In the genomic region with DNA sequence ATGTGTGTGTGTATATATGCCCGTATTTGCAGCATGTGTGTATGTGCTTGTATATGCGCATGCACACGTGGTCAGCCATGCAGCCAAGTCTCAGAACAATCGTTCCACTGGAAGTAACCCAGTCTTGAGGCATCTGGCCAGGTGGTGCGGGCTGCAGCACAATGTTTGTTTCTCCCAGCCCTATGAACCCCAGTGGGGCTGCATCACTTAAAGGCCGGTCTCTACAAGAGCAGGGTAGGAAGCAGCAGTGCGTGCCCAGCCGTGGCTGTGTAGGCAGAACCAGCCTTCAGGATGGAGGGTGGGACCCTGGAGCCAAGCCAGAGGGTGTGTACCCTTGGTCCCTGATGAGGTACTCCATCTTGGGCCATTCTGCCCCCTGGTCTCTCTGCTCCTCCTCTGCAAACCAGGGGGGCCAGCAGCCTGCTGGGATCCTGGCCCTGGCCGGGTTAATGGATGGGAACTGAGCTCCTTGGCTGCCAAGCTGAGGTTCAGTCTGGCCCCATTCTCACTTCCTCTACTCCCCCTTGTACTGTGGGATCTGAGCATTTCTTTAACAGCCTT, we compare ENCODE assay signal across 8 cellular contexts. TPM values are rescaled to one million over a fixed set of nuclear protein-coding genes. Genes with fewer than 3 reads are reported as not detected.
DNase-seq lines count a peak whose midpoint lies in the region; ATAC-seq and TF ChIP-seq lines count a peak whose summit lies in the region.
"Had no signal": no experiment of that assay in that cellular context is flagged by ENCODE, and none has a peak within 500 bp of the region (broad histone marks: within the 10 kb centered on the region; RNA-seq: fewer than 3 reads in every experiment).

No MANE protein-coding gene starts in this region.

- no peaks in the 10 kb centered on the region for H3K9me3 ChIP-seq in heart right ventricle
- H3K9me3 ChIP-seq: SJCRH30 had no signal

- H3K4me3 Mint-ChIP-seq in T-cell, result peak overlapping the region; percentile 29 to 94 (median 36)
- peak overlapping the region; percentile 21 to 64 for H3K4me3 Mint-ChIP-seq in stimulated activated naive CD8-positive, alpha-beta T cell treated with anti-CD3 and anti-CD28 coated beads, Interleukin-15, amount 100 ng/mL, for 72 hours

- in situ Hi-C loops in GM18951 (cut with MboI; ENCODE audit: low sequenced_read_pairs, unreplicated experiment), result no loop called here
- in situ Hi-C loops in GM13976 (cut with MboI; ENCODE audit: low sequenced_read_pairs, unreplicated experiment), result no loop called here

- 24 to 32% methylated on average over 9 of the region's 9 CpGs for WGBS in heart right ventricle, 2 donors

- H3K27ac ChIP-seq in heart right ventricle, result peak overlapping the region; percentile 27 to 100 (median 80)

- CTCF ChIA-PET in T-cell (lab: Charles Lee), result interaction anchor here (0.6 to 1.0 kb wide), 3 partner anchors 19 to 60 kb away, joined by 3 read pairs; no protein-coding TSS in a partner anchor

- H3K4me1 ChIP-seq in heart right ventricle, result peaks cover 76 to 99% (median 99%) of the 10 kb centered on the region in 9 donors

- POLR2A ChIA-PET in T-cell (lab: Charles Lee), result interaction anchor here in 1 of 2 donors (0.9 kb wide), 1 partner anchor 10 kb away, joined by 3 read pairs; no protein-coding TSS in a partner anchor

- intact Hi-C loops in heart right ventricle (cut with DNase I), result loop anchor here in 2 of 10 donors (10.0 kb wide), 3 partner anchors 56 to 146 kb away; no protein-coding TSS in a partner anchor

- H3K27ac Mint-ChIP-seq in T-cell, result peak overlapping the region; percentile 96 to 98
- peak overlapping the region in 1 of 2 donors; percentile 57 for H3K27ac Mint-ChIP-seq in stimulated activated naive CD8-positive, alpha-beta T cell treated with anti-CD3 and anti-CD28 coated beads, Interleukin-15, amount 100 ng/mL, for 72 hours

- H3K27me3 ChIP-seq in heart right ventricle, result no peaks in the 10 kb centered on the region
- H3K27me3 ChIP-seq: SJCRH30 had no signal

- H3K36me3 Mint-ChIP-seq in T-cell, result peaks cover 3% of the 10 kb centered on the region

- H3K4me1 Mint-ChIP-seq in T-cell, result peaks cover 95 to 100% (median 99%) of the 10 kb centered on the region in 3 donors
- peaks cover 100% of the 10 kb centered on the region for H3K4me1 Mint-ChIP-seq in stimulated activated naive CD8-positive, alpha-beta T cell treated with anti-CD3 and anti-CD28 coated beads, Interleukin-15, amount 100 ng/mL, for 72 hours

- H3K36me3 ChIP-seq in heart right ventricle, result peaks cover 0 to 10% (median 0%) of the 10 kb centered on the region in 9 donors
- H3K36me3 ChIP-seq: SJCRH30 had no signal

- ATAC-seq in HG02840 (IDR thresholded peaks at IDR 0.05; ENCODE audit: low FRiP score, unreplicated experiment), result peak; percentile 49
- ATAC-seq in T-cell (replicated peaks in 1 of 4), result peak in 1 of 4 experiments; percentile 1
- ATAC-seq in heart right ventricle, result peak; percentile 13 to 38 (median 26)
- peak; percentile 36 for ATAC-seq in stimulated activated naive CD8-positive, alpha-beta T cell treated with anti-CD3 and anti-CD28 coated beads, Interleukin-15, amount 100 ng/mL, for 72 hours

- no peaks in the 10 kb centered on the region for H3K27me3 Mint-ChIP-seq in T-cell
- H3K27me3 Mint-ChIP-seq in stimulated activated naive CD8-positive, alpha-beta T cell treated with anti-CD3 and anti-CD28 coated beads, Interleukin-15, amount 100 ng/mL, for 72 hours, result no peaks in the 10 kb centered on the region

- DNase-seq in T-cell, result no peak
- peak in 1 of 2 donors; percentile 54 for DNase-seq in heart right ventricle
- DNase-seq in stimulated activated naive CD8-positive, alpha-beta T cell treated with anti-CD3 and anti-CD28 coated beads, Interleukin-15, amount 100 ng/mL, for 72 hours, result no peak
- DNase-seq in GM13976 (ENCODE audit: low spot score), result no peak
- DNase-seq in NCI-H748 (lab: John Stamatoyannopoulos, UW; ENCODE audit: unreplicated experiment), result no peak

- TF ChIP-seq POLR2A in GM18951 (IDR thresholded peaks at IDR 0.05; ENCODE audit: extremely low read depth, insufficient read depth, insufficient read length), result peak; percentile 39

- H3K9me3 Mint-ChIP-seq in T-cell, result no peaks in the 10 kb centered on the region
- H3K9me3 Mint-ChIP-seq in stimulated activated naive CD8-positive, alpha-beta T cell treated with anti-CD3 and anti-CD28 coated beads, Interleukin-15, amount 100 ng/mL, for 72 hours, result no peaks in the 10 kb centered on the region

- H3K4me3 ChIP-seq in heart right ventricle, result peak overlapping the region in 2 of 10 donors; percentile 0 to 19
- H3K4me3 ChIP-seq: SJCRH30 had no signal

- TF ChIP-seq CTCF in heart right ventricle (IDR thresholded peaks at IDR 0.05), result no peak
- no peak for TF ChIP-seq CTCF in GM13976 (IDR thresholded peaks at IDR 0.05; ENCODE audit: borderline replicate concordance, control extremely low read depth, extremely low read depth, insufficient read depth, missing control alignments)

RNA-seq across cellular contexts. Expression of a gene that starts 11.8 kb away (rescaled TPM):
- 100 to 1,000 TPM; 218 to 327 (median 288) TPM for total RNA-seq in T-cell
- total RNA-seq in heart right ventricle, result 100 to 1,000 TPM in 1 of 10 donors, 10 to 100 TPM in 9; 28.4 to 101 (median 49.4) TPM
- polyA plus RNA-seq in heart right ventricle, result 10 to 100 TPM; 32.9 to 44.0 TPM
